9 cellular contexts compared by ENCODE assay signal in the genomic region with DNA sequence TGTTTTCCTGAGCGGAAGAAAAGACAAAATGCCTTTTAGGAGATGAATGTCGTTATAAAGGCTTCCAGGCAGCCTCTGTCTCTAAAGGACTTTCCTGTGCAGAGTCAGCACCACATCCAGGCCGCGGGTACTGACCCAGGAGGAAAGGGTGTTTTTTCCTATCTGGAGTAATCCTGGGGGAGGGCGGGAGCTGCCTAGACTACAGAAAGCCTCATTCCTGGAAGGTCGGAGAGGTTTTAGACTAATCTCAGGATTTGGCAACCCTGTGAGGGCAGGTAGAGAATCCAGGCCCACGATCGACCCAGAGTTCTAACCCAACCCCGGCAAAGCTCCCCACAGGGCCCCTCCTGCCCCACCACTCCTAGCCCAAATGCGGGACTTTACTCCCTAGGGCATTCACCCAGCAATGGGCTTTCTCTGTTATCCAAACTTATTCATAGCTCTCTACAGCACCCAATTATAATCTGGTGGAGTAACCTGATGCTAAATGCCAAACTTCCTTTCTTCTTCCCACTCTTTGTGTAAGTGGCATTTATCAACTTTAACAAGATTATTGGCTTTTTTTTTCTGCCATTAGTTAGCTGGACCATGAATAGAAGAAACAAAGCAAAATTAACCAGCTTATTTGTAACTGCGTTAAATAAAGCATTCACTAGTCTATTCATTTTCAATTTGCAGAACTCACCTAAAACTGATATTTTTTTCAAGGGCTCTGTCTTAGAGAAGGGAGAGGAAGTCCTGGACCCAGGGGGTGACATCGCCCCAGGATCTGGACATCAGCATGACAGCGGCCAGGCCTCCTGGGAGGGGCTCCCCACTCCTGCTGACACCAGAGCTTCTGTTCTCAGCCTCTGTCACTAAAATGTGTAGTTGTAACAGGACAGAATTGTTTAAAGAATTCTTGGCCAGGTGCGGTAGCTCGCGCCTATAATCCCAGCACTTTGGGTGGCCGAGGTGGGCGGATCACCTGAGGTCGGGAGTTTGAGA. TPM values are rescaled to one million over a fixed set of nuclear protein-coding genes. Genes with fewer than 3 reads are reported as not detected.
DNase-seq lines count a peak whose midpoint lies in the region; ATAC-seq and TF ChIP-seq lines count a peak whose summit lies in the region.
"Had no signal": no experiment of that assay in that cellular context is flagged by ENCODE, and none has a peak within 500 bp of the region (broad histone marks: within the 10 kb centered on the region; RNA-seq: fewer than 3 reads in every experiment).

No MANE protein-coding gene starts in this region.

- no peaks in the 10 kb centered on the region for H3K36me3 Mint-ChIP-seq in activated CD4-positive, alpha-beta T cell treated with anti-CD3 and anti-CD28 coated beads, Interleukin-2, amount 10 ng/mL, durations not matched to agents 7 days and 5 days (ENCODE audit: low read depth)
- H3K36me3 Mint-ChIP-seq in chondrocyte (ENCODE audit: low read depth): no peaks in the 10 kb centered on the region
- no peaks in the 10 kb centered on the region for H3K36me3 Mint-ChIP-seq in memory B cell

- TF ChIP-seq CTCF in chondrocyte (IDR thresholded peaks at IDR 0.05): no peak
- no peak for TF ChIP-seq CTCF in colonic mucosa (IDR thresholded peaks at IDR 0.05)

- peaks cover 9% of the 10 kb centered on the region for H3K27me3 ChIP-seq in colonic mucosa

- H3K27ac ChIP-seq in temporal lobe (ENCODE audit: low read depth, low read length) (peak overlapping the region; percentile 92), colonic mucosa (no peak overlapping the region)

- peaks cover 6% of the 10 kb centered on the region for H3K4me1 ChIP-seq in colonic mucosa

- H3K36me3 ChIP-seq in colonic mucosa: no peaks in the 10 kb centered on the region

- peaks cover 69% of the 10 kb centered on the region for H3K27me3 Mint-ChIP-seq in activated CD4-positive, alpha-beta T cell treated with anti-CD3 and anti-CD28 coated beads, Interleukin-2, amount 10 ng/mL, durations not matched to agents 7 days and 5 days
- H3K27me3 Mint-ChIP-seq in chondrocyte (ENCODE audit: low read depth) (peaks cover 9% of the 10 kb centered on the region), memory B cell (peaks cover 10% of the 10 kb centered on the region)

- H3K27ac Mint-ChIP-seq in activated CD4-positive, alpha-beta T cell treated with anti-CD3 and anti-CD28 coated beads, Interleukin-2, amount 10 ng/mL, durations not matched to agents 7 days and 5 days: no peak overlapping the region
- H3K27ac Mint-ChIP-seq in chondrocyte (ENCODE audit: unreplicated experiment): no peak overlapping the region
- no peak overlapping the region for H3K27ac Mint-ChIP-seq in memory B cell

- H3K9me3 ChIP-seq in colonic mucosa: no peaks in the 10 kb centered on the region

- no peaks in the 10 kb centered on the region for H3K9me3 Mint-ChIP-seq in activated CD4-positive, alpha-beta T cell treated with anti-CD3 and anti-CD28 coated beads, Interleukin-2, amount 10 ng/mL, durations not matched to agents 7 days and 5 days
- H3K9me3 Mint-ChIP-seq in chondrocyte (ENCODE audit: low read depth): no peaks in the 10 kb centered on the region
- H3K9me3 Mint-ChIP-seq in memory B cell: no peaks in the 10 kb centered on the region

- POLR2A ChIA-PET in activated CD4-positive, alpha-beta T cell treated with anti-CD3 and anti-CD28 coated beads, Interleukin-2, amount 10 ng/mL, durations not matched to agents 7 days and 5 days (lab: Charles Lee): no interaction called here

- peaks cover 6% of the 10 kb centered on the region for H3K4me1 Mint-ChIP-seq in activated CD4-positive, alpha-beta T cell treated with anti-CD3 and anti-CD28 coated beads, Interleukin-2, amount 10 ng/mL, durations not matched to agents 7 days and 5 days
- H3K4me1 Mint-ChIP-seq in chondrocyte (ENCODE audit: low read depth): peaks cover 7% of the 10 kb centered on the region
- H3K4me1 Mint-ChIP-seq in memory B cell: no peaks in the 10 kb centered on the region

- peak overlapping the region; percentile 30 for H3K4me3 Mint-ChIP-seq in activated CD4-positive, alpha-beta T cell treated with anti-CD3 and anti-CD28 coated beads, Interleukin-2, amount 10 ng/mL, durations not matched to agents 7 days and 5 days
- peak overlapping the region; percentile 64 for H3K4me3 Mint-ChIP-seq in chondrocyte (ENCODE audit: unreplicated experiment)
- peak overlapping the region; percentile 65 for H3K4me3 Mint-ChIP-seq in memory B cell

- intact Hi-C loops in colonic mucosa (cut with DNase I): no loop called here

- no peak for ATAC-seq in memory B cell (ENCODE audit: low read depth)

- H3K9ac ChIP-seq in colonic mucosa (ENCODE audit: low read depth in 2 of 2, low read length in 2 of 2): no peak overlapping the region

- CTCF ChIA-PET in activated CD4-positive, alpha-beta T cell treated with anti-CD3 and anti-CD28 coated beads, Interleukin-2, amount 10 ng/mL, durations not matched to agents 7 days and 5 days (lab: Charles Lee): interaction anchor here (0.9 to 1.6 kb wide), 5 partner anchors 11 to 63 kb away, joined by 3 to 4 read pairs (median 3); no protein-coding TSS in a partner anchor

- no peak overlapping the region for H3K4me3 ChIP-seq in colonic mucosa

- DNase-seq in activated CD4-positive, alpha-beta T cell treated with anti-CD3 and anti-CD28 coated beads, Interleukin-2, amount 10 ng/mL, durations not matched to agents 7 days and 5 days: no peak
- no peak for DNase-seq in activated CD4-positive, alpha-beta T cell treated with anti-CD3 and anti-CD28 coated beads, Interleukin-2, amount 50 U/mL, for 48 hours
- DNase-seq in chondrocyte (ENCODE audit: low spot score) (no peak), memory B cell (ENCODE audit: low spot score in 2 of 2) (no peak), NCI-H2107 treated with DMSO at 0.1 percent for 48 hours (lab: John Stamatoyannopoulos, UW; ENCODE audit: unreplicated experiment) (no peak), DMS 273 treated with DMSO at 0.1 percent for 48 hours (lab: John Stamatoyannopoulos, UW) (no peak), colonic mucosa (no peak)

RNA-seq across cellular contexts. Expression of a gene that starts 1.4 kb away (rescaled TPM):
- not detected for total RNA-seq in activated CD4-positive, alpha-beta T cell treated with anti-CD3 and anti-CD28 coated beads, Interleukin-2, amount 10 ng/mL, durations not matched to agents 7 days and 5 days
- total RNA-seq in chondrocyte: 1.0 to 2.4 TPM (median 2.3 TPM) in 3 replicates
- total RNA-seq in temporal lobe: 9.8 TPM
- total RNA-seq in colonic mucosa: 1 to 10 TPM in 1 of 2 donors, under 1 TPM in 1; 0.57 to 2.0 TPM
- total RNA-seq: LHCN-M2 had no signal
